34 cellular contexts compared by ENCODE assay signal in genomic region chr4:65265526-65265925, GRCh38.
"Had no signal": no experiment of that assay in that cellular context is flagged by ENCODE, and none has a peak within 500 bp of the region (broad histone marks: within the 10 kb centered on the region; RNA-seq: fewer than 3 reads in every experiment).

No MANE protein-coding gene starts in this region.

- H3K9ac ChIP-seq: KMS-11 had no signal

- H3K27me3 ChIP-seq: MG63 had no signal

- H3K27ac ChIP-seq: KMS-11 had no signal

- H3K4me2 ChIP-seq: KMS-11 had no signal

- H3K9me3 ChIP-seq: MG63 had no signal

- H3K4me3 ChIP-seq: MG63 had no signal

- DNase-seq: Karpas-422, Kasumi-1, MG63, MM.1S, MV-4-11, NCI-H1048, NCI-H1092, NCI-H1092 treated with DMSO at 0.1 percent for 48 hours, NCI-H1105, NCI-H1105 treated with DMSO at 0.1 percent for 48 hours, NCI-H1417, NCI-H1417 treated with DMSO at 0.1 percent for 48 hours, NCI-H1436, NCI-H1436 treated with DMSO at 0.1 percent for 48 hours, NCI-H146, NCI-H1694, NCI-H1694 treated with DMSO at 0.1 percent for 48 hours, NCI-H187, NCI-H187 treated with DMSO at 0.1 percent for 48 hours, NCI-H1930, NCI-H2029, NCI-H2029 treated with DMSO at 0.1 percent for 48 hours, NCI-H2081, NCI-H2081 treated with DMSO at 0.1 percent for 48 hours, NCI-H2107, NCI-H2171, NCI-H2171 treated with DMSO at 0.1 percent for 48 hours, NCI-H2227 treated with DMSO at 0.1 percent for 48 hours, NCI-H226, NCI-H345, NCI-H446, NCI-H446 treated with DMSO at 0.1 percent for 48 hours, NCI-H510A had no signal

- H3K36me3 ChIP-seq: MG63 had no signal
